ENCODE assay signal across 1 cellular context in the genomic region with DNA sequence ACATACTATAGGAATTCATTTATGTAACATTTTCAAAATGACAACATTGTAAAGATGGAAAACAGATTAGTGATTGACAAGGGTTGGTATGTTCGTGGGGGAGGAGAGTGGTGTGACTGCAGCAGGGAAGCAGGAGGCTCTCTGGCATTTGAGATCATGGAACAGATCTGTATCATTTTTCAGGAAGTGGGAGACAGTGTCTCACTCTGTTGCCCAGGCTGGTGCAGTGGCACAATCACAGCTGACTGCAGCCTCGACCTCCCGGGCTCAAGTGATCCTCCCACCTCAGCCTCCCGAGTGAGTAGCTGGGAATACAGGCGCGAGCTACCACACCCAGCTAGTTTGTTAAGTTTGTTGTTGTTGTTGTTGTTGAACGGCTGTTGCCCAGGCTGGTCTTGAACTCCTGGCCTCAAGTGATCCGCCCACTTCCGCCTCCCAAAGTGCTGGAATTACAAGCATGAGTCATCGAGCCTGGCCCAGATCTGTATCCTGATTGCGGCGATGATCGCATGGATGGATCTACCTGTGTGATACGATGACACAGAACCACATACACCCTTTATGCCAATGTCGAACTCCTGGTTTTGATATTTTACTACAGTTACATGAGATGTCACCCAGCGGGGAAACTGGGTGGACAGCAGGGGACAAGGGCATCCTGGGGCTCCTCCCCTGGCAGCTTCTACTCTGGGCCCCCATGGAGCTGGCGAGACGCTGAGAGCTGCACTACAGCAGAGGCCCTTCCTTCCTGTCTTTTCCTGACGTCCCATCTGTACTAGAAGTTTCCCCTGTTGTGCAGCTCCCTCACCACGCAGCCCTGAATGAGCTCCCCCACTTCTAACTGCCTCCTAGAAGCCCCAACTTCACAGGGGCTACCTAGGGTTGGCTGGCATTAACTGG.
TF ChIP-seq lines count a peak whose summit lies in the region.

No MANE protein-coding gene starts in this region.

TF ChIP-seq in HCT116, 20 proteins besides CTCF, POLR2A, EP300 and RAD21 (continued from another document):
- no peak for TF ChIP-seq TCF7L2 (IDR thresholded peaks at IDR 0.05; ENCODE audit: borderline replicate concordance, extremely low read depth, insufficient read depth, insufficient read length)
TF ChIP-seq in HCT116: peak in this region for 5.
